19 cellular contexts compared by ENCODE assay signal in the genomic region with DNA sequence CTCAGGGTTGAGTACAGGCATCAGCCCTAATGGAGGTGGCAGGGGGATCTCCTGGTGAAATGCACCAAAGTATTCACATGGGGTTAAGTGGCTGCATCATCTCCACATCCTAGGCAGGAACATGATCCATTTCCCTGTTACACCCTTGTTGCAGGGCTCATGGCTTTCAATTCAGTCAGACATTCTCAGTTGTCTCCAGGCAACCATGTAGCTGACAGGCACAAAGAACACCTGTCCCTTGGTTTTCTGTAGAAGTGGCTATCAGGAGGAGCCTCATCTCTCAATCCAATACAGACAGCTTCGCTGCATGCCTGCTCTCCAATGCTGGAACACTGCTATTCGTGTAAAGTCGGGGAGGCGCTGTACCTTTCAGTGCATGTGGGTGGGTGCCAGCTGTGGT.
DNase-seq lines count a peak whose midpoint lies in the region; ATAC-seq and TF ChIP-seq lines count a peak whose summit lies in the region.
"Had no signal": no experiment of that assay in that cellular context is flagged by ENCODE, and none has a peak within 500 bp of the region (broad histone marks: within the 10 kb centered on the region; RNA-seq: fewer than 3 reads in every experiment).

No MANE protein-coding gene starts in this region.

- H3K4me1 ChIP-seq in breast epithelium = no peaks in the 10 kb centered on the region

- TF ChIP-seq POLR2A in breast epithelium (IDR thresholded peaks at IDR 0.05) = no peak

- no peaks in the 10 kb centered on the region for H3K27me3 ChIP-seq in breast epithelium

- no peak overlapping the region for H3K4me3 ChIP-seq in breast epithelium

- TF ChIP-seq CTCF in breast epithelium (IDR thresholded peaks at IDR 0.05) = no peak

- ATAC-seq in HG02870 (IDR thresholded peaks at IDR 0.05; ENCODE audit: unreplicated experiment) = no peak
- ATAC-seq: HCT116, SK-N-SH treated with all-trans-retinoic acid at 6 μM for 48 hours had no signal

- peaks cover 11 to 13% of the 10 kb centered on the region in 2 donors for H3K9me3 ChIP-seq in breast epithelium

- H3K27ac ChIP-seq in breast epithelium = no peak overlapping the region
- H3K27ac ChIP-seq: RWPE1 had no signal

- intact Hi-C loops in breast epithelium (cut with DNase I; ENCODE audit: low total_unique reads) = no loop called here

- H3K36me3 ChIP-seq in breast epithelium = no peaks in the 10 kb centered on the region

- DNase-seq in DMS53 treated with DMSO at 0.1 percent for 48 hours (lab: John Stamatoyannopoulos, UW; ENCODE audit: unreplicated experiment) (peak; percentile 40), NCI-H146 (lab: John Stamatoyannopoulos, UW) (peak; percentile 66), NCI-H748 treated with DMSO at 0.1 percent for 48 hours (lab: John Stamatoyannopoulos, UW) (peak; percentile 4), myocyte (ENCODE audit: low read depth) (peak; percentile 77), breast epithelium (ENCODE audit: low spot score in 2 of 2) (no peak), GM19238 (ENCODE audit: insufficient read length, low spot score) (no peak)
- DNase-seq: CD4-positive, CD25-positive, alpha-beta regulatory T cell; GOT3; KG1; NCI-H1105; NCI-H2107; NCI-H2227 treated with DMSO at 0.1 percent for 48 hours; NCI-H524 treated with DMSO at 0.1 percent for 48 hours; NK-92 treated with Interleukin-12 subunit alpha and Interleukin-12 subunit beta, amount 100 ng/mL, for 24 hours; SHP77 treated with DMSO at 0.1 percent for 48 hours had no signal

Comparison
In these comparisons a context has a peak if more than half of its experiments do, and no peak if none do; other contexts are left out.
1. DNase-seq: peak in DMS53 treated with DMSO at 0.1 percent for 48 hours (single experiment), NCI-H146 (single experiment), NCI-H748 treated with DMSO at 0.1 percent for 48 hours (single experiment) and myocyte (single experiment); none in breast epithelium (0 of 2) and GM19238 (single experiment).